Comparison of ENCODE assay signal across 1 cellular context in genomic region chr2:231405601-231406367, GRCh38.
A peak's percentile ranks its signal among the peaks of the same experiment; 100 is the strongest.
TF ChIP-seq lines count a peak whose summit lies in the region.

No MANE protein-coding gene starts in this region.

TF ChIP-seq in GM12878, 131 proteins besides CTCF, POLR2A, EP300 and RAD21:
- TF ChIP-seq ATF7 (IDR thresholded peaks at IDR 0.05; ENCODE audit: low read depth) (peak; percentile 32; the same call in 1 of the 2 replicates), RAD51 (IDR thresholded peaks at IDR 0.05) (peak; percentile 45; the same call in 1 of the 2 replicates), IKZF1 (conservative IDR thresholded peaks at IDR 0.05) (0 out of 2 replicates have a peak, but pooled peaks have one; percentile 15), MTA2 (IDR thresholded peaks at IDR 0.05; ENCODE audit: low read depth) (0 out of 2 replicates have a peak, but pooled peaks have one; percentile 28), SKIL (IDR thresholded peaks at IDR 0.05; ENCODE audit: low read depth, poor library complexity, severe bottlenecking) (peak; percentile 37), RELB (IDR thresholded peaks at IDR 0.05; ENCODE audit: low read depth) (peak; percentile 84), JUNB (IDR thresholded peaks at IDR 0.05) (0 out of 2 replicates have a peak, but pooled peaks have one; percentile 33), RELA (IDR thresholded peaks at IDR 0.05; ENCODE audit: borderline replicate concordance, partially characterized antibody) (peak; percentile 85), NBN (IDR thresholded peaks at IDR 0.05) (peak; percentile 69; the same call in 1 of the 2 replicates)
